ENCODE assay signal across 34 cellular contexts in genomic region chr11:85965202-85965601, GRCh38.
A peak's percentile ranks its signal among the peaks of the same experiment; 100 is the strongest.
DNase-seq lines count a peak whose midpoint lies in the region; ATAC-seq, FAIRE-seq and TF ChIP-seq lines count a peak whose summit lies in the region.
"Had no signal": no experiment of that assay in that cellular context is flagged by ENCODE, and none has a peak within 500 bp of the region (broad histone marks: within the 10 kb centered on the region; RNA-seq: fewer than 3 reads in every experiment).

No MANE protein-coding gene starts in this region.

- no peak for FAIRE-seq in K562 (lab: Jason Lieb, UNC)
- FAIRE-seq: GM19239 had no signal

- H3K4me2 ChIP-seq in K562 (ENCODE audit: insufficient read depth, low read length): no peak overlapping the region
- H3K4me2 ChIP-seq in GM23338: no peak overlapping the region
- H3K4me2 ChIP-seq: BLaER1 treated with 17β-estradiol and CSF1 and Interleukin-3, amounts not matched to agents 10 nM and 100 nM; neural progenitor cell had no signal

- 95% methylated on average over 2 of the region's 2 CpGs for WGBS in K562 (ENCODE audit: insufficient coverage, low coverage, missing lambda C conversion rate)

- H3K27me3 Mint-ChIP-seq in natural killer cell (ENCODE audit: low read depth in 2 of 2): no peaks in the 10 kb centered on the region
- H3K27me3 Mint-ChIP-seq in natural killer cell treated with Interleukin-12 subunit alpha and Interleukin-12 subunit beta and Interleukin-15 and Interleukin-18, amount 100 ng/mL, for 72 hours: no peaks in the 10 kb centered on the region
- peaks cover 0 to 7% (median 1%) of the 10 kb centered on the region in 3 donors for H3K27me3 Mint-ChIP-seq in immature natural killer cell (ENCODE audit: low read depth in 3 of 3)
- H3K27me3 Mint-ChIP-seq in GM23338 (ENCODE audit: insufficient read depth, low read depth, poor library complexity): peaks cover 2% of the 10 kb centered on the region
- H3K27me3 Mint-ChIP-seq: activated T-helper 17 cell treated with anti-CD3 and anti-CD28 coated beads, Interleukin-2, amount 50 U/mL, for 72 hours had no signal

- ATAC-seq in natural killer cell: no peak
- ATAC-seq in natural killer cell treated with Interleukin-12 subunit alpha and Interleukin-12 subunit beta and Interleukin-15 and Interleukin-18, amount 100 ng/mL, for 72 hours: no peak
- no peak for ATAC-seq in K562
- no peak for ATAC-seq in Right ventricle myocardium inferior
- ATAC-seq in HG02623 (IDR thresholded peaks at IDR 0.05; ENCODE audit: unreplicated experiment): no peak
- no peak for ATAC-seq in GM23338
- ATAC-seq: activated naive CD4-positive, alpha-beta T cell treated with anti-CD3 and anti-CD28 coated beads, Interleukin-2, amount 50 U/mL, for 72 hours; activated T-helper 17 cell treated with anti-CD3 and anti-CD28 coated beads, Interleukin-2, amount 50 U/mL, for 72 hours; body of pancreas; HCT116; lower lobe of right lung; mucosa of descending colon; upper lobe of right lung; WTC11 had no signal

- intact Hi-C loops in natural killer cell (cut with micrococcal nuclease): no loop called here
- intact Hi-C loops in K562 (cut with micrococcal nuclease): no loop called here
- intact Hi-C loops in Right ventricle myocardium inferior (cut with DNase I): no loop called here

- no peak overlapping the region for H3K4me3 Mint-ChIP-seq in natural killer cell
- H3K4me3 Mint-ChIP-seq in natural killer cell treated with Interleukin-12 subunit alpha and Interleukin-12 subunit beta and Interleukin-15 and Interleukin-18, amount 100 ng/mL, for 72 hours: no peak overlapping the region
- no peak overlapping the region for H3K4me3 Mint-ChIP-seq in immature natural killer cell
- H3K4me3 Mint-ChIP-seq in GM23338: no peak overlapping the region
- H3K4me3 Mint-ChIP-seq: activated T-helper 17 cell treated with anti-CD3 and anti-CD28 coated beads, Interleukin-2, amount 50 U/mL, for 72 hours; neural progenitor cell; WTC11 had no signal

- TF ChIP-seq RAD21 in K562 (CRISPR knock-in tag; conservative IDR thresholded peaks at IDR 0.05 in 1 of 2, IDR thresholded peaks at IDR 0.05 in 1 of 2): no peak

- POLR2A ChIA-PET in K562 (lab: Yijun Ruan, JAX): interaction anchor here (0.6 kb wide), 1 partner anchor 110 kb away, joined by 3 read pairs; the partner anchor contains the start of gene CCDC83

- H3K36me3 ChIP-seq in K562 (ENCODE audit: control insufficient read depth, insufficient read depth, low read length) (peaks cover 96% of the 10 kb centered on the region), GM23338 (ENCODE audit: insufficient read depth) (0 out of 2 replicates have a peak, but pooled peaks cover 4% of the 10 kb centered on the region)

- no peaks in the 10 kb centered on the region for H3K9me1 ChIP-seq in K562 (ENCODE audit: control insufficient read depth, insufficient read depth, low read length)

- no peaks in the 10 kb centered on the region; a peak in 1 of 5 replicates for H3K4me1 ChIP-seq in K562 (replicated peaks in 1 of 2; ENCODE audit: control insufficient read depth in 2 of 2, insufficient read depth in 2 of 2, low read length in 2 of 2)
- peaks cover 5% of the 10 kb centered on the region; the same call in 1 of the 2 replicates for H3K4me1 ChIP-seq in GM23338 (ENCODE audit: insufficient read depth)
- H3K4me1 ChIP-seq: body of pancreas, neural progenitor cell had no signal

- TF ChIP-seq POLR2A in K562 (conservative IDR thresholded peaks at IDR 0.05): no peak

- TF ChIP-seq EP300 in K562 (IDR thresholded peaks at IDR 0.05; ENCODE audit: low read length): no peak

- DNase-seq in natural killer cell: no peak
- DNase-seq in natural killer cell treated with Interleukin-12 subunit alpha and Interleukin-12 subunit beta and Interleukin-15 and Interleukin-18, amount 100 ng/mL, for 72 hours (ENCODE audit: low spot score): no peak
- no peak for DNase-seq in K562 (ENCODE audit: extremely low read depth in 1 of 4, low spot score in 3 of 4)
- DNase-seq in iris pigment epithelial cell (ENCODE audit: low read depth): peak; percentile 73
- DNase-seq in Right ventricle myocardium inferior (ENCODE audit: missing footprints): no peak
- DNase-seq in immature natural killer cell: no peak
- DNase-seq in GM23338 (ENCODE audit: low spot score): no peak
- DNase-seq: ACHN; activated CD4-positive, alpha-beta T cell treated with anti-CD3 and anti-CD28 coated beads, Interleukin-2, amount 50 U/mL, for 1 hour; body of pancreas; Calu3; effector memory CD4-positive, alpha-beta T cell; EL; KBM-7; lower lobe of right lung; mucosa of descending colon; NCI-H146; NCI-H2171; NCI-H510A treated with DMSO at 0.1 percent for 48 hours; psoas muscle; SHP77 treated with DMSO at 0.1 percent for 48 hours; stimulated activated CD4-positive, alpha-beta T cell treated with anti-CD3 and anti-CD28 coated beads, Interleukin-1b, Interleukin-23, amount 100 ng/mL, for 48 hours; SW 1271; T1000; upper lobe of right lung had no signal

- no peaks in the 10 kb centered on the region for H3K9me3 ChIP-seq in K562 (replicated peaks; ENCODE audit: control insufficient read depth, insufficient read depth, low read depth, low read length)
- H3K9me3 ChIP-seq: BLaER1 treated with 17β-estradiol and CSF1 and Interleukin-3, amounts not matched to agents 10 nM and 100 nM; body of pancreas; lower lobe of right lung; mucosa of descending colon; psoas muscle; upper lobe of right lung had no signal

- H3K36me3 Mint-ChIP-seq in natural killer cell (no peaks in the 10 kb centered on the region), immature natural killer cell (peaks cover 4 to 44% (median 39%) of the 10 kb centered on the region in 3 donors), GM23338 (ENCODE audit: low read depth) (peaks cover 16% of the 10 kb centered on the region; the same call in 2 of the 3 replicates)
- peaks cover 41% of the 10 kb centered on the region for H3K36me3 Mint-ChIP-seq in natural killer cell treated with Interleukin-12 subunit alpha and Interleukin-12 subunit beta and Interleukin-15 and Interleukin-18, amount 100 ng/mL, for 72 hours

- H3K79me2 ChIP-seq in K562 (ENCODE audit: control insufficient read depth, insufficient read depth, low read length): peaks cover 85% of the 10 kb centered on the region
- H3K79me2 ChIP-seq in GM23338 (replicated peaks; ENCODE audit: insufficient read depth): no peaks in the 10 kb centered on the region

- H3K9ac ChIP-seq in K562 (ENCODE audit: insufficient read depth in 1 of 2, low read depth in 2 of 2, low read length in 2 of 2): no peak overlapping the region
- H3K9ac ChIP-seq: BLaER1 treated with 17β-estradiol and CSF1 and Interleukin-3, amounts not matched to agents 10 nM and 100 nM; neural progenitor cell had no signal

- H3K27ac ChIP-seq in K562 (ENCODE audit: extremely low read depth, low read depth, low read length) (no peak overlapping the region), GM23338 (ENCODE audit: low read depth) (no peak overlapping the region)
- H3K27ac ChIP-seq: BLaER1 treated with 17β-estradiol and CSF1 and Interleukin-3, amounts not matched to agents 10 nM and 100 nM; body of pancreas; lower lobe of right lung; neural progenitor cell; psoas muscle; skin epidermis; upper lobe of right lung had no signal

- no peak for TF ChIP-seq CTCF in natural killer cell (IDR thresholded peaks at IDR 0.05)
- TF ChIP-seq CTCF in K562 (IDR thresholded peaks at IDR 0.05 in 2 of 3, conservative IDR thresholded peaks at IDR 0.05 in 1 of 3; ENCODE audit: insufficient read depth in 2 of 3, low read depth in 1 of 3, low read length in 3 of 3): no peak
- no peak for TF ChIP-seq CTCF in GM23338 (conservative IDR thresholded peaks at IDR 0.05; ENCODE audit: low read depth in 2 of 2)

- H3K27ac Mint-ChIP-seq in natural killer cell: peak overlapping the region; percentile 25 to 66
- no peak overlapping the region for H3K27ac Mint-ChIP-seq in natural killer cell treated with Interleukin-12 subunit alpha and Interleukin-12 subunit beta and Interleukin-15 and Interleukin-18, amount 100 ng/mL, for 72 hours
- peak overlapping the region in 2 of 6 donors; percentile 29 to 35 for H3K27ac Mint-ChIP-seq in immature natural killer cell
- H3K27ac Mint-ChIP-seq in GM23338: no peak overlapping the region
- H3K27ac Mint-ChIP-seq: activated naive CD4-positive, alpha-beta T cell treated with anti-CD3 and anti-CD28 coated beads, Interleukin-2, amount 50 U/mL, for 72 hours; activated T-helper 17 cell treated with anti-CD3 and anti-CD28 coated beads, Interleukin-2, amount 50 U/mL, for 72 hours; neural progenitor cell; WTC11 had no signal

- CTCF ChIA-PET in K562 (lab: Yijun Ruan, JAX; ENCODE audit: low intra/inter-chr PET ratio): no interaction called here

- H3K4me1 Mint-ChIP-seq in natural killer cell (peaks cover 51 to 54% of the 10 kb centered on the region in 2 donors), immature natural killer cell (peaks cover 34 to 82% of the 10 kb centered on the region in 2 donors), GM23338 (peaks cover 8% of the 10 kb centered on the region)
- H3K4me1 Mint-ChIP-seq in natural killer cell treated with Interleukin-12 subunit alpha and Interleukin-12 subunit beta and Interleukin-15 and Interleukin-18, amount 100 ng/mL, for 72 hours (ENCODE audit: low read depth in 2 of 2): peaks cover 47 to 51% of the 10 kb centered on the region in 2 donors

- H2AFZ ChIP-seq in K562 (ENCODE audit: low read depth, low read length) (no peak overlapping the region), GM23338 (no peak overlapping the region)
- H2AFZ ChIP-seq: neural progenitor cell had no signal

- H3F3A ChIP-seq in GM23338 (replicated peaks; ENCODE audit: low read depth): no peaks in the 10 kb centered on the region

- no TSS peak for BruUV-seq in K562 (replicated peaks; lab: Mats Ljungman, UMichigan)

- H3K4me3 ChIP-seq in K562 (no peak overlapping the region), GM23338 (no peak overlapping the region)
- H3K4me3 ChIP-seq: BLaER1 treated with 17β-estradiol and CSF1 and Interleukin-3, amounts not matched to agents 10 nM and 100 nM; body of pancreas; lower lobe of right lung; mucosa of descending colon; neural progenitor cell; psoas muscle; skin epidermis; upper lobe of right lung had no signal

- in situ Hi-C loops in K562 (cut with MboI): no loop called here

- no peaks in the 10 kb centered on the region for H3K9me2 ChIP-seq in GM23338 (ENCODE audit: insufficient read depth)

- H4K20me1 ChIP-seq in K562 (replicated peaks; ENCODE audit: control insufficient read depth, insufficient read depth, low read length) (no peaks in the 10 kb centered on the region; the same call in none of the 2 replicates), GM23338 (replicated peaks; ENCODE audit: insufficient read depth) (no peaks in the 10 kb centered on the region; the same call in 1 of the 2 replicates)

- H3K27me3 ChIP-seq in K562 (ENCODE audit: control insufficient read depth in 2 of 2, insufficient read depth in 2 of 2, low read length in 2 of 2): no peaks in the 10 kb centered on the region
- H3K27me3 ChIP-seq in GM23338 (ENCODE audit: insufficient read depth): no peaks in the 10 kb centered on the region
- H3K27me3 ChIP-seq: BLaER1 treated with 17β-estradiol and CSF1 and Interleukin-3, amounts not matched to agents 10 nM and 100 nM; body of pancreas; neural progenitor cell; upper lobe of right lung had no signal

- H3K9me3 Mint-ChIP-seq in natural killer cell (no peaks in the 10 kb centered on the region), immature natural killer cell (no peaks in the 10 kb centered on the region), GM23338 (no peaks in the 10 kb centered on the region)
- H3K9me3 Mint-ChIP-seq in natural killer cell treated with Interleukin-12 subunit alpha and Interleukin-12 subunit beta and Interleukin-15 and Interleukin-18, amount 100 ng/mL, for 72 hours: no peaks in the 10 kb centered on the region
- H3K9me3 Mint-ChIP-seq: activated naive CD4-positive, alpha-beta T cell treated with anti-CD3 and anti-CD28 coated beads, Interleukin-2, amount 50 U/mL, for 72 hours; activated T-helper 17 cell treated with anti-CD3 and anti-CD28 coated beads, Interleukin-2, amount 50 U/mL, for 72 hours; neural progenitor cell; WTC11 had no signal

Comparison
In these comparisons a context has a peak if more than half of its experiments do, and no peak if none do; other contexts are left out.
1. H3K27ac Mint-ChIP-seq: peak in natural killer cell (2 of 2); none in natural killer cell treated with Interleukin-12 subunit alpha and Interleukin-12 subunit beta and Interleukin-15 and Interleukin-18, amount 100 ng/mL, for 72 hours (0 of 2) and GM23338 (single experiment).